1 cellular context compared by ENCODE assay signal in genomic region chr1:243945727-243946126, GRCh38.
TF ChIP-seq lines count a peak whose summit lies in the region.

No MANE protein-coding gene starts in this region.

TF ChIP-seq in H1, 55 proteins besides CTCF, POLR2A, EP300 and RAD21:
- TF ChIP-seq BRCA1 (IDR thresholded peaks at IDR 0.05; ENCODE audit: low read depth, low read length) (no peak), CHD1 (IDR thresholded peaks at IDR 0.05; ENCODE audit: low read depth, low read length) (no peak), KDM5A (IDR thresholded peaks at IDR 0.05; ENCODE audit: low read length) (no peak), POLR2AphosphoS5 (IDR thresholded peaks at IDR 0.05; ENCODE audit: low read depth, low read length) (no peak), SP4 (IDR thresholded peaks at IDR 0.05; ENCODE audit: low read length) (no peak), RFX5 (IDR thresholded peaks at IDR 0.05; ENCODE audit: borderline replicate concordance, low read depth, low read length) (no peak), SRF (IDR thresholded peaks at IDR 0.05; ENCODE audit: low read depth, low read length) (no peak), RXRA (IDR thresholded peaks at IDR 0.05; ENCODE audit: insufficient read depth, low read depth, low read length) (no peak), CHD2 (IDR thresholded peaks at IDR 0.05; ENCODE audit: low read length) (no peak), EGR1 (IDR thresholded peaks at IDR 0.05; ENCODE audit: borderline replicate concordance, low read depth, low read length) (no peak), POU5F1 (IDR thresholded peaks at IDR 0.05; ENCODE audit: low read depth, low read length) (no peak), TAF1 (IDR thresholded peaks at IDR 0.05; ENCODE audit: low read depth, low read length) (no peak), SP1 (IDR thresholded peaks at IDR 0.05; ENCODE audit: low read depth, low read length) (no peak), GTF2F1 (IDR thresholded peaks at IDR 0.05; ENCODE audit: borderline replicate concordance, low read depth, low read length) (no peak), MAX (IDR thresholded peaks at IDR 0.05) (no peak), JUN (IDR thresholded peaks at IDR 0.05; ENCODE audit: low read depth, low read length) (no peak), CEBPB (IDR thresholded peaks at IDR 0.05; ENCODE audit: low read depth, low read length) (no peak)
- TF ChIP-seq, protein P1, sequence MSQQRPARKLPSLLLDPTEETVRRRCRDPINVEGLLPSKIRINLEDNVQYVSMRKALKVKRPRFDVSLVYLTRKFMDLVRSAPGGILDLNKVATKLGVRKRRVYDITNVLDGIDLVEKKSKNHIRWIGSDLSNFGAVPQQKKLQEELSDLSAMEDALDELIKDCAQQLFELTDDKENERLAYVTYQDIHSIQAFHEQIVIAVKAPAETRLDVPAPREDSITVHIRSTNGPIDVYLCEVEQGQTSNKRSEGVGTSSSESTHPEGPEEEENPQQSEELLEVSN (IDR thresholded peaks at IDR 0.05) = no peak
